Comparison of ENCODE assay signal across 8 cellular contexts in the genomic region with DNA sequence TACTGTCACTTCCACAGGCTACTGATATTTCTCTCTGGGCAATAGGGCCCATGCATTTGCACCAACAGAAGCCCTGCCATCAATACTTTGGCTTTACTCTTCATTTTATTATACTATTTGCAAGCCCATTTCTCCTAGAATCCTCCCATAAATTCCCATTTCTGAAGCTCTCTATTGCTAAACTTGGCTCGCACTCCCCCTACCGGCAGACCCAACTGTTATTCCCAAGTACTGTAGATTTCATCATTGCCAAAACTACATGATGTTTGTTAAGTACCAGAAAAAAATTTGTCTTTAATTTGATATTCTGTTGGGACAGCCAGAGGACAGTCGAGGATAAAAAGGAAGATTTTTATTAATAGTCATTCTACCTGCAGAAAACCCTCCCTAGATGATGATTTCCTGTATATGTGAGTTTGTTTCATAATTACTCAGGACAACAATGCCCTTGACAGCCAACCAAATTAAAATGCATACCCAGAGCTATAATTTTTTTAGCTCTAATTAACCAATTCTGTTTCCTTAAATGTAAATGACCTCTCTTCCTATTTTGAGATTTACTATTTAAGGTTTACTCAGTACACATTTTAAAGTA.
A peak's percentile ranks its signal among the peaks of the same experiment; 100 is the strongest.
DNase-seq lines count a peak whose midpoint lies in the region; ATAC-seq lines count a peak whose summit lies in the region.

No MANE protein-coding gene starts in this region.

- H3K9me3 Mint-ChIP-seq in activated CD4-positive, alpha-beta memory T cell treated with anti-CD3 and anti-CD28 coated beads for 36 hours = no peaks in the 10 kb centered on the region
- no peaks in the 10 kb centered on the region for H3K9me3 Mint-ChIP-seq in activated CD4-positive, alpha-beta memory T cell treated with anti-CD3 and anti-CD28 coated beads, Interleukin-2, amount 10 ng/mL, durations not matched to agents 7 days and 5 days

- H3K4me1 Mint-ChIP-seq in activated CD4-positive, alpha-beta memory T cell treated with anti-CD3 and anti-CD28 coated beads for 36 hours (ENCODE audit: low read depth) = no peaks in the 10 kb centered on the region
- H3K4me1 Mint-ChIP-seq in activated CD4-positive, alpha-beta memory T cell treated with anti-CD3 and anti-CD28 coated beads, Interleukin-2, amount 10 ng/mL, durations not matched to agents 7 days and 5 days = no peaks in the 10 kb centered on the region

- peaks cover 12% of the 10 kb centered on the region for H3K27me3 Mint-ChIP-seq in activated CD4-positive, alpha-beta memory T cell treated with anti-CD3 and anti-CD28 coated beads for 36 hours
- peaks cover 13% of the 10 kb centered on the region for H3K27me3 Mint-ChIP-seq in activated CD4-positive, alpha-beta memory T cell treated with anti-CD3 and anti-CD28 coated beads, Interleukin-2, amount 10 ng/mL, durations not matched to agents 7 days and 5 days

- DNase-seq in activated CD4-positive, alpha-beta memory T cell treated with anti-CD3 and anti-CD28 coated beads for 36 hours = peak; percentile 25
- DNase-seq in activated CD4-positive, alpha-beta memory T cell treated with anti-CD3 and anti-CD28 coated beads, Interleukin-2, amount 10 ng/mL, durations not matched to agents 7 days and 5 days = no peak
- peak; percentile 61 for DNase-seq in LoVo (ENCODE audit: low spot score)
- peak; percentile 35 for DNase-seq in UCSD-AML1 (lab: John Stamatoyannopoulos, UW; ENCODE audit: unreplicated experiment)
- peak; percentile 7 for DNase-seq in germinal center (ENCODE audit: low spot score)
- DNase-seq in posterior cingulate gyrus = peak in 9 of 10 donors; percentile 15 to 89 (median 58)
- DNase-seq in DMS79 (lab: John Stamatoyannopoulos, UW) = no peak

- no peak overlapping the region for H3K27ac Mint-ChIP-seq in activated CD4-positive, alpha-beta memory T cell treated with anti-CD3 and anti-CD28 coated beads for 36 hours
- H3K27ac Mint-ChIP-seq in activated CD4-positive, alpha-beta memory T cell treated with anti-CD3 and anti-CD28 coated beads, Interleukin-2, amount 10 ng/mL, durations not matched to agents 7 days and 5 days = no peak overlapping the region

- CTCF ChIA-PET in activated CD4-positive, alpha-beta memory T cell treated with anti-CD3 and anti-CD28 coated beads for 36 hours (lab: Charles Lee) = interaction anchor here (0.6 to 1.2 kb wide), 5 partner anchors 11 to 653 kb away, joined by 3 to 5 read pairs (median 4); no protein-coding TSS in a partner anchor
- CTCF ChIA-PET in activated CD4-positive, alpha-beta memory T cell treated with anti-CD3 and anti-CD28 coated beads, Interleukin-2, amount 10 ng/mL, durations not matched to agents 7 days and 5 days (lab: Charles Lee) = interaction anchor here (0.9 to 1.2 kb wide), 2 partner anchors 14 to 16 kb away, joined by 3 read pairs; no protein-coding TSS in a partner anchor

- intact Hi-C loops in activated CD4-positive, alpha-beta memory T cell treated with anti-CD3 and anti-CD28 coated beads for 36 hours (cut with micrococcal nuclease) = no loop called here
- intact Hi-C loops in posterior cingulate gyrus (cut with DNase I) = no loop called here

- POLR2A ChIA-PET in activated CD4-positive, alpha-beta memory T cell treated with anti-CD3 and anti-CD28 coated beads for 36 hours (lab: Charles Lee) = no interaction called here
- POLR2A ChIA-PET in activated CD4-positive, alpha-beta memory T cell treated with anti-CD3 and anti-CD28 coated beads, Interleukin-2, amount 10 ng/mL, durations not matched to agents 7 days and 5 days (lab: Charles Lee) = no interaction called here

- H3K4me3 Mint-ChIP-seq in activated CD4-positive, alpha-beta memory T cell treated with anti-CD3 and anti-CD28 coated beads for 36 hours = no peak overlapping the region
- no peak overlapping the region for H3K4me3 Mint-ChIP-seq in activated CD4-positive, alpha-beta memory T cell treated with anti-CD3 and anti-CD28 coated beads, Interleukin-2, amount 10 ng/mL, durations not matched to agents 7 days and 5 days

- no peak for ATAC-seq in GM18858 (IDR thresholded peaks at IDR 0.05; ENCODE audit: unreplicated experiment)

- H3K36me3 Mint-ChIP-seq in activated CD4-positive, alpha-beta memory T cell treated with anti-CD3 and anti-CD28 coated beads for 36 hours = no peaks in the 10 kb centered on the region
- no peaks in the 10 kb centered on the region for H3K36me3 Mint-ChIP-seq in activated CD4-positive, alpha-beta memory T cell treated with anti-CD3 and anti-CD28 coated beads, Interleukin-2, amount 10 ng/mL, durations not matched to agents 7 days and 5 days (ENCODE audit: low read depth)

Comparison
In these comparisons a context has a peak if more than half of its experiments do, and no peak if none do; other contexts are left out.
1. DNase-seq: peak in activated CD4-positive, alpha-beta memory T cell treated with anti-CD3 and anti-CD28 coated beads for 36 hours (single experiment), LoVo (single experiment), UCSD-AML1 (single experiment), germinal center (single experiment) and posterior cingulate gyrus (9 of 10); none in activated CD4-positive, alpha-beta memory T cell treated with anti-CD3 and anti-CD28 coated beads, Interleukin-2, amount 10 ng/mL, durations not matched to agents 7 days and 5 days (single experiment) and DMS79 (single experiment).